In genomic region chr16:25626172-25626571, GRCh38 we compare ENCODE assay signal across 24 cellular contexts.
"Had no signal": no experiment of that assay in that cellular context is flagged by ENCODE, and none has a peak within 500 bp of the region (broad histone marks: within the 10 kb centered on the region; RNA-seq: fewer than 3 reads in every experiment).

No MANE protein-coding gene starts in this region.

- H3K4me3 ChIP-seq: body of pancreas, dorsolateral prefrontal cortex, heart right ventricle, neural progenitor cell, psoas muscle, testis, upper lobe of left lung had no signal

- DNase-seq: activated B cell treated with CpG ODN at 0.5 μM for 24 hours; activated CD4-positive, alpha-beta T cell treated with anti-CD3 and anti-CD28 coated beads for 48 hours; activated CD8-positive, alpha-beta T cell treated with anti-CD3 and anti-CD28 coated beads for 36 hours; activated naive CD4-positive, alpha-beta T cell treated with Interleukin-2 at 50 U/mL for 16 hours; activated naive CD8-positive, alpha-beta T cell treated with anti-CD3 and anti-CD28 coated beads, Interleukin-2, amount 10 ng/mL, durations not matched to agents 7 days and 5 days; activated T-cell treated with anti-CD3 and anti-CD28 coated beads, Interleukin-2, amount 50 U/mL, for 1 hour; body of pancreas; central memory CD4-positive, alpha-beta T cell; dorsolateral prefrontal cortex; endodermal cell; erythroblast; heart right ventricle; mesendoderm; naive thymus-derived CD4-positive, alpha-beta T cell; psoas muscle; stimulated activated CD4-positive, alpha-beta T cell treated with anti-CD3 and anti-CD28 coated beads, Interleukin-4, amount 100 ng/mL, for 24 hours; T-helper 9 cell; testis; upper lobe of left lung had no signal

- FAIRE-seq: colon had no signal

- H3K36me3 ChIP-seq: heart right ventricle, neural progenitor cell, upper lobe of left lung had no signal

- H3K27ac ChIP-seq: body of pancreas, dorsolateral prefrontal cortex, heart right ventricle, neural progenitor cell, psoas muscle, testis, upper lobe of left lung had no signal

- ATAC-seq: activated CD8-positive, alpha-beta T cell treated with anti-CD3 and anti-CD28 coated beads for 36 hours; activated T-helper 17 cell treated with anti-CD3 and anti-CD28 coated beads, Interleukin-2, amount 50 U/mL, for 72 hours; body of pancreas; heart right ventricle; naive thymus-derived CD4-positive, alpha-beta T cell; psoas muscle; sciatic nerve; stimulated activated effector memory CD8-positive, alpha-beta T cell treated with anti-CD3 and anti-CD28 coated beads, Interleukin-12 subunit alpha, Interleukin-12 subunit beta, amount 100 ng/mL, for 72 hours had no signal

- H3K27me3 Mint-ChIP-seq: activated B cell treated with CpG ODN at 0.5 μM for 24 hours; activated naive CD8-positive, alpha-beta T cell treated with anti-CD3 and anti-CD28 coated beads, Interleukin-2, amount 10 ng/mL, durations not matched to agents 7 days and 5 days; activated T-helper 17 cell treated with anti-CD3 and anti-CD28 coated beads, Interleukin-2, amount 50 U/mL, for 72 hours had no signal

- H3K27ac Mint-ChIP-seq: activated B cell treated with CpG ODN at 0.5 μM for 24 hours; activated CD8-positive, alpha-beta T cell treated with anti-CD3 and anti-CD28 coated beads for 36 hours; activated naive CD8-positive, alpha-beta T cell treated with anti-CD3 and anti-CD28 coated beads, Interleukin-2, amount 10 ng/mL, durations not matched to agents 7 days and 5 days; activated T-helper 17 cell treated with anti-CD3 and anti-CD28 coated beads, Interleukin-2, amount 50 U/mL, for 72 hours; endodermal cell; naive thymus-derived CD4-positive, alpha-beta T cell; neural progenitor cell; stimulated activated effector memory CD8-positive, alpha-beta T cell treated with anti-CD3 and anti-CD28 coated beads, Interleukin-12 subunit alpha, Interleukin-12 subunit beta, amount 100 ng/mL, for 72 hours had no signal

- H3K4me1 ChIP-seq: body of pancreas, heart right ventricle, neural progenitor cell, psoas muscle, testis, upper lobe of left lung had no signal

- H3K9ac ChIP-seq: neural progenitor cell had no signal

- H3K27me3 ChIP-seq: body of pancreas, dorsolateral prefrontal cortex, heart right ventricle, neural progenitor cell, testis, upper lobe of left lung had no signal

- H3K4me1 Mint-ChIP-seq: activated B cell treated with CpG ODN at 0.5 μM for 24 hours; activated naive CD8-positive, alpha-beta T cell treated with anti-CD3 and anti-CD28 coated beads, Interleukin-2, amount 10 ng/mL, durations not matched to agents 7 days and 5 days; activated T-helper 17 cell treated with anti-CD3 and anti-CD28 coated beads, Interleukin-2, amount 50 U/mL, for 72 hours; endodermal cell; naive thymus-derived CD4-positive, alpha-beta T cell; neural progenitor cell; stimulated activated effector memory CD8-positive, alpha-beta T cell treated with anti-CD3 and anti-CD28 coated beads, Interleukin-12 subunit alpha, Interleukin-12 subunit beta, amount 100 ng/mL, for 72 hours had no signal

- H2AFZ ChIP-seq: neural progenitor cell had no signal

- H3K4me3 Mint-ChIP-seq: activated B cell treated with CpG ODN at 0.5 μM for 24 hours; activated CD8-positive, alpha-beta T cell treated with anti-CD3 and anti-CD28 coated beads for 36 hours; activated naive CD8-positive, alpha-beta T cell treated with anti-CD3 and anti-CD28 coated beads, Interleukin-2, amount 10 ng/mL, durations not matched to agents 7 days and 5 days; activated T-helper 17 cell treated with anti-CD3 and anti-CD28 coated beads, Interleukin-2, amount 50 U/mL, for 72 hours; endodermal cell; naive thymus-derived CD4-positive, alpha-beta T cell; neural progenitor cell; stimulated activated effector memory CD8-positive, alpha-beta T cell treated with anti-CD3 and anti-CD28 coated beads, Interleukin-12 subunit alpha, Interleukin-12 subunit beta, amount 100 ng/mL, for 72 hours had no signal

- H3K9me3 Mint-ChIP-seq: activated B cell treated with CpG ODN at 0.5 μM for 24 hours; activated T-helper 17 cell treated with anti-CD3 and anti-CD28 coated beads, Interleukin-2, amount 50 U/mL, for 72 hours; stimulated activated effector memory CD8-positive, alpha-beta T cell treated with anti-CD3 and anti-CD28 coated beads, Interleukin-12 subunit alpha, Interleukin-12 subunit beta, amount 100 ng/mL, for 72 hours had no signal

- H3K9me3 ChIP-seq: testis had no signal

- H3K4me2 ChIP-seq: neural progenitor cell had no signal

- H3K36me3 Mint-ChIP-seq: activated naive CD8-positive, alpha-beta T cell treated with anti-CD3 and anti-CD28 coated beads, Interleukin-2, amount 10 ng/mL, durations not matched to agents 7 days and 5 days; naive thymus-derived CD4-positive, alpha-beta T cell; neural progenitor cell; stimulated activated effector memory CD8-positive, alpha-beta T cell treated with anti-CD3 and anti-CD28 coated beads, Interleukin-12 subunit alpha, Interleukin-12 subunit beta, amount 100 ng/mL, for 72 hours had no signal
